1 cellular context compared by ENCODE assay signal in genomic region chr7:16648551-16648950, GRCh38.
A peak's percentile ranks its signal among the peaks of the same experiment; 100 is the strongest.
TF ChIP-seq lines count a peak whose summit lies in the region.

No MANE protein-coding gene starts in this region.

TF ChIP-seq in HepG2, 621 proteins besides CTCF, POLR2A, EP300 and RAD21 (continued from another document):
- TF ChIP-seq KDM5A (IDR thresholded peaks at IDR 0.05; ENCODE audit: borderline replicate concordance, low read length) (no peak), MLLT10 (CRISPR knock-in tag; IDR thresholded peaks at IDR 0.05) (no peak), MTA1 (CRISPR knock-in tag; IDR thresholded peaks at IDR 0.05; ENCODE audit: borderline replicate concordance) (no peak), MXD4 (CRISPR knock-in tag; IDR thresholded peaks at IDR 0.05) (no peak), IKZF4 (CRISPR knock-in tag; IDR thresholded peaks at IDR 0.05; ENCODE audit: borderline replicate concordance, low read depth, not compliant biosample characterization) (no peak), ZNF354B (CRISPR knock-in tag; IDR thresholded peaks at IDR 0.05) (no peak), ZNF317 (CRISPR knock-in tag; IDR thresholded peaks at IDR 0.05) (peak; percentile 41; the same call in 1 of the 2 replicates), SMAD3 (CRISPR knock-in tag; IDR thresholded peaks at IDR 0.05) (no peak), KLF11 (CRISPR knock-in tag; IDR thresholded peaks at IDR 0.05) (no peak), SAP130 (CRISPR knock-in tag; IDR thresholded peaks at IDR 0.05; ENCODE audit: low read depth) (0 out of 2 replicates have a peak, but pooled peaks have one; percentile 32), CAMTA2 (CRISPR knock-in tag; IDR thresholded peaks at IDR 0.05; ENCODE audit: borderline replicate concordance) (no peak), MXD3 (CRISPR knock-in tag; IDR thresholded peaks at IDR 0.05) (no peak), ZNF740 (CRISPR knock-in tag; IDR thresholded peaks at IDR 0.05) (no peak), ZNF138 (CRISPR knock-in tag; IDR thresholded peaks at IDR 0.05; ENCODE audit: low read depth) (no peak), ZNF713 (CRISPR knock-in tag; IDR thresholded peaks at IDR 0.05) (no peak), SP4 (CRISPR knock-in tag; IDR thresholded peaks at IDR 0.05) (no peak), ADNP (CRISPR knock-in tag; IDR thresholded peaks at IDR 0.05) (no peak), ZSCAN20 (CRISPR knock-in tag; IDR thresholded peaks at IDR 0.05; ENCODE audit: borderline replicate concordance) (no peak), AKAP8 (CRISPR knock-in tag; IDR thresholded peaks at IDR 0.05) (no peak), TARDBP (CRISPR knock-in tag; IDR thresholded peaks at IDR 0.05) (no peak), ETV5 (CRISPR knock-in tag; IDR thresholded peaks at IDR 0.05; ENCODE audit: borderline replicate concordance) (no peak), ATF3 (CRISPR knock-in tag; IDR thresholded peaks at IDR 0.05) (no peak), FOXK1 (CRISPR knock-in tag; IDR thresholded peaks at IDR 0.05; ENCODE audit: borderline replicate concordance, low read depth) (no peak), ARID5B (CRISPR knock-in tag; IDR thresholded peaks at IDR 0.05) (peak; percentile 35; the same call in 1 of the 2 replicates)
- TF ChIP-seq, protein P1, sequence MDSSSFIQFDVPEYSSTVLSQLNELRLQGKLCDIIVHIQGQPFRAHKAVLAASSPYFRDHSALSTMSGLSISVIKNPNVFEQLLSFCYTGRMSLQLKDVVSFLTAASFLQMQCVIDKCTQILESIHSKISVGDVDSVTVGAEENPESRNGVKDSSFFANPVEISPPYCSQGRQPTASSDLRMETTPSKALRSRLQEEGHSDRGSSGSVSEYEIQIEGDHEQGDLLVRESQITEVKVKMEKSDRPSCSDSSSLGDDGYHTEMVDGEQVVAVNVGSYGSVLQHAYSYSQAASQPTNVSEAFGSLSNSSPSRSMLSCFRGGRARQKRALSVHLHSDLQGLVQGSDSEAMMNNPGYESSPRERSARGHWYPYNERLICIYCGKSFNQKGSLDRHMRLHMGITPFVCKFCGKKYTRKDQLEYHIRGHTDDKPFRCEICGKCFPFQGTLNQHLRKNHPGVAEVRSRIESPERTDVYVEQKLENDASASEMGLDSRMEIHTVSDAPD (CRISPR knock-in tag; IDR thresholded peaks at IDR 0.05): no peak
- TF ChIP-seq, protein P2, sequence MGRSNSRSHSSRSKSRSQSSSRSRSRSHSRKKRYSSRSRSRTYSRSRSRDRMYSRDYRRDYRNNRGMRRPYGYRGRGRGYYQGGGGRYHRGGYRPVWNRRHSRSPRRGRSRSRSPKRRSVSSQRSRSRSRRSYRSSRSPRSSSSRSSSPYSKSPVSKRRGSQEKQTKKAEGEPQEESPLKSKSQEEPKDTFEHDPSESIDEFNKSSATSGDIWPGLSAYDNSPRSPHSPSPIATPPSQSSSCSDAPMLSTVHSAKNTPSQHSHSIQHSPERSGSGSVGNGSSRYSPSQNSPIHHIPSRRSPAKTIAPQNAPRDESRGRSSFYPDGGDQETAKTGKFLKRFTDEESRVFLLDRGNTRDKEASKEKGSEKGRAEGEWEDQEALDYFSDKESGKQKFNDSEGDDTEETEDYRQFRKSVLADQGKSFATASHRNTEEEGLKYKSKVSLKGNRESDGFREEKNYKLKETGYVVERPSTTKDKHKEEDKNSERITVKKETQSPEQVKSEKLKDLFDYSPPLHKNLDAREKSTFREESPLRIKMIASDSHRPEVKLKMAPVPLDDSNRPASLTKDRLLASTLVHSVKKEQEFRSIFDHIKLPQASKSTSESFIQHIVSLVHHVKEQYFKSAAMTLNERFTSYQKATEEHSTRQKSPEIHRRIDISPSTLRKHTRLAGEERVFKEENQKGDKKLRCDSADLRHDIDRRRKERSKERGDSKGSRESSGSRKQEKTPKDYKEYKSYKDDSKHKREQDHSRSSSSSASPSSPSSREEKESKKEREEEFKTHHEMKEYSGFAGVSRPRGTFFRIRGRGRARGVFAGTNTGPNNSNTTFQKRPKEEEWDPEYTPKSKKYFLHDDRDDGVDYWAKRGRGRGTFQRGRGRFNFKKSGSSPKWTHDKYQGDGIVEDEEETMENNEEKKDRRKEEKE (IDR thresholded peaks at IDR 0.05): no peak
- TF ChIP-seq, protein P3, sequence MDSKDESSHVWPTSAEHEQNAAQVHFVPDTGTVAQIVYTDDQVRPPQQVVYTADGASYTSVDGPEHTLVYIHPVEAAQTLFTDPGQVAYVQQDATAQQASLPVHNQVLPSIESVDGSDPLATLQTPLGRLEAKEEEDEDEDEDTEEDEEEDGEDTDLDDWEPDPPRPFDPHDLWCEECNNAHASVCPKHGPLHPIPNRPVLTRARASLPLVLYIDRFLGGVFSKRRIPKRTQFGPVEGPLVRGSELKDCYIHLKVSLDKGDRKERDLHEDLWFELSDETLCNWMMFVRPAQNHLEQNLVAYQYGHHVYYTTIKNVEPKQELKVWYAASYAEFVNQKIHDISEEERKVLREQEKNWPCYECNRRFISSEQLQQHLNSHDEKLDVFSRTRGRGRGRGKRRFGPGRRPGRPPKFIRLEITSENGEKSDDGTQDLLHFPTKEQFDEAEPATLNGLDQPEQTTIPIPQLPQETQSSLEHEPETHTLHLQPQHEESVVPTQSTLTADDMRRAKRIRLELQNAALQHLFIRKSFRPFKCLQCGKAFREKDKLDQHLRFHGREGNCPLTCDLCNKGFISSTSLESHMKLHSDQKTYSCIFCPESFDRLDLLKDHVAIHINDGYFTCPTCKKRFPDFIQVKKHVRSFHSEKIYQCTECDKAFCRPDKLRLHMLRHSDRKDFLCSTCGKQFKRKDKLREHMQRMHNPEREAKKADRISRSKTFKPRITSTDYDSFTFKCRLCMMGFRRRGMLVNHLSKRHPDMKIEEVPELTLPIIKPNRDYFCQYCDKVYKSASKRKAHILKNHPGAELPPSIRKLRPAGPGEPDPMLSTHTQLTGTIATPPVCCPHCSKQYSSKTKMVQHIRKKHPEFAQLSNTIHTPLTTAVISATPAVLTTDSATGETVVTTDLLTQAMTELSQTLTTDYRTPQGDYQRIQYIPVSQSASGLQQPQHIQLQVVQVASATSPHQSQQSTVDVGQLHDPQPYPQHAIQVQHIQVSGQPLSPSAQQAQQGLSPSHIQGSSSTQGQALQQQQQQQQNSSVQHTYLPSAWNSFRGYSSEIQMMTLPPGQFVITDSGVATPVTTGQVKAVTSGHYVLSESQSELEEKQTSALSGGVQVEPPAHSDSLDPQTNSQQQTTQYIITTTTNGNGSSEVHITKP (CRISPR knock-in tag; IDR thresholded peaks at IDR 0.05; ENCODE audit: low read depth): peak; percentile 86
- TF ChIP-seq, protein P4, sequence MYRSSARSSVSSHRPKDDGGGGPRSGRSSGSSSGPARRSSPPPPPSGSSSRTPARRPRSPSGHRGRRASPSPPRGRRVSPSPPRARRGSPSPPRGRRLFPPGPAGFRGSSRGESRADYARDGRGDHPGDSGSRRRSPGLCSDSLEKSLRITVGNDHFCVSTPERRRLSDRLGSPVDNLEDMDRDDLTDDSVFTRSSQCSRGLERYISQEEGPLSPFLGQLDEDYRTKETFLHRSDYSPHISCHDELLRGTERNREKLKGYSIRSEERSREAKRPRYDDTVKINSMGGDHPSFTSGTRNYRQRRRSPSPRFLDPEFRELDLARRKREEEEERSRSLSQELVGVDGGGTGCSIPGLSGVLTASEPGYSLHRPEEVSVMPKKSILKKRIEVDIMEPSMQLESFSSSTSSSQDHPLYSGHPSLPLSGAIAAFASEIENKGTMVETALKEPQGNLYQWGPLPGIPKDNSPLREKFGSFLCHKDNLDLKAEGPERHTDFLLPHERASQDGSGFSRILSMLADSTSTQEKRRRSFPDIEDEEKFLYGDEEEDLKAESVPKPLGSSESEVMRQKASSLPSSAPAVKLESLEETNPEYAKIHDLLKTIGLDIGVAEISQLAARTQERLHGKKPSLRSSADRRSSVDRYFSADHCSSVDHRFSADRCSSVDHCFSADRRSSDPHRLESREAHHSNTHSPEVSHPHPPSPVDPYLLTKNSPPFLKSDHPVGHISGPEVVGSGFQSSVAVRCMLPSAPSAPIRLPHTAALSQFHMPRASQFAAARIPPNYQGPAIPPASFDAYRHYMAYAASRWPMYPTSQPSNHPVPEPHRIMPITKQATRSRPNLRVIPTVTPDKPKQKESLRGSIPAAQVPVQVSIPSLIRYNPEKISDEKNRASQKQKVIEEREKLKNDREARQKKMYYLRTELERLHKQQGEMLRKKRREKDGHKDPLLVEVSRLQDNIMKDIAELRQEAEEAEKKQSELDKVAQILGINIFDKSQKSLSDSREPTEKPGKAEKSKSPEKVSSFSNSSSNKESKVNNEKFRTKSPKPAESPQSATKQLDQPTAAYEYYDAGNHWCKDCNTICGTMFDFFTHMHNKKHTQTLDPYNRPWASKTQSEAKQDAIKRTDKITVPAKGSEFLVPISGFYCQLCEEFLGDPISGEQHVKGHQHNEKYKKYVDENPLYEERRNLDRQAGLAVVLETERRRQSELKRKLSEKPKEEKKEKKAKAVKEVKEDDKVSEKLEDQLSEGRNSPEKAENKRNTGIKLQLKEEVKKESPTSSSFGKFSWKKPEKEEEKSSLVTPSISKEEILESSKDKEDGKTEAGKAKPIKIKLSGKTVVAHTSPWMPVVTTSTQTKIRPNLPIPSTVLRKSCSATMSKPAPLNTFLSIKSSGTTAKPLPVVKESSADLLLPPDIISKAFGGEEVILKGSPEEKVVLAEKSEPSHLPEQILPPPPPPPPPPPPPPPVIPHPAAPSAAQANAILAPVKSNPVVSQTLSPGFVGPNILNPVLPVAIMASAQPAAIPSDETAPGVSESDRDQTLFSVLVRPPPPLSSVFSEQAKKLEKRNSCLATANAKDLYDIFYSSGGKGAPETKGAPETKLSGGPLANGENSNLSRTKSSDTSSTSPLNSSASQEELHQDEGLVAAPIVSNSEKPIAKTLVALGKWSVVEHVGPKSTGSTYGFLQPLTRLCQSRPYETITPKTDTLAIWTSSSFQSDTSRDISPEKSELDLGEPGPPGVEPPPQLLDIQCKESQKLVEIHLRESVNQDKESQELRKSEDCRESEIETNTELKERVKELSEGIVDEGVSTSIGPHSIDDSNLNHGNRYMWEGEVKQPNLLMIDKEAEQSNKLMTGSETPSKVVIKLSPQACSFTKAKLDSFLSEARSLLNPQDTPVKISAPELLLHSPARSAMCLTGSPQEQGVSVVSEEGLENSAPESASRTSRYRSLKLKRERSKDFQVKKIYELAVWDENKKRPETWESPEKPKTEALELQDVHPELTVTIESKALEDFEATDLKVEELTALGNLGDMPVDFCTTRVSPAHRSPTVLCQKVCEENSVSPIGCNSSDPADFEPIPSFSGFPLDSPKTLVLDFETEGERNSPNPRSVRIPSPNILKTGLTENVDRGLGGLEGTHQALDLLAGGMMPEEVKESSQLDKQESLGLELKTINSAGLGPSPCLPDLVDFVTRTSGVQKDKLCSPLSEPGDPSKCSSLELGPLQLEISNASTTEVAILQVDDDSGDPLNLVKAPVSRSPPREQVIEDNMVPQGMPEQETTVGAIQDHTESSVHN (CRISPR knock-in tag; IDR thresholded peaks at IDR 0.05): no peak
